In the genomic region with DNA sequence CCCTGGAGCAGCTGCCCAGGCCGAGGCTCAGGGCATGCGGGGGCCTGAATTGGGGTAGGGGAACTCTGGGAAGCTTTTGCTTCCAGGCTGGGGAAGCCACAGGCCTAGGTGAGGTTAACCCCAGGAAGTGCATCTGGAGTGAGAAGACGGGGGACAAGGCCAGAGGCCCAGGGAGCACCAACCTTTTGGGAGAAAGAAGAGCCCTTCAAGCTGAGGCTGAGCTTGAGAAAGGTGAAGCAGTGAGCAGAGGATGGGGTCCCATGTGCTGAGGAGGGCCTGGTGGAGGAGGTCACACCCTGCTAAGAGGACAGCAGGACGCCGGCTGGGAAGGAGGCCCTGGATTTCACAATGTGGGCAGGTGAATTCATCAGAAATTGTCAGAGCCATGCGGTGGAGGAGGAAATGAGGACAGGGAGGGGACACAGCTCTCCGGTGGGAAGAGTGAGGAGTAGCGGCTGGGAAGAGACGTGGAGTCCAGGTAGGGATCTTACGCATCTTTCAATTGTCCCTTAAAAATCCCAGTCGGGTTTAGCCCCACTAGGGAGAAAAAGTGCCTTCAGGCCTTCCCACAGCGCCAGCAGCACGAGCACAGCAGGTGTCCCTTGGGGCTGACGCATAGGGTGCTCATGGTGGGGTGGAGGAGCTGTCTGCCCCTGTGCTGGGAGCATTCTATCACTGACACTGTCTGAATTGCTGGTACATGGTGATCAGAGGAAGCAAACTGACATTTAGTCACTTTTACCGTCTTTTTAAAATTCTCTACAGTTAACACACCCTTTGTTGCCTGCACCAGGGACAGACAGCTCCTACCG, we compare ENCODE assay signal across 1 cellular context.
TF ChIP-seq lines count a peak whose summit lies in the region.

No MANE protein-coding gene starts in this region.

TF ChIP-seq in HEK293, 187 proteins besides CTCF, POLR2A, EP300 and RAD21:
- TF ChIP-seq, protein P1, sequence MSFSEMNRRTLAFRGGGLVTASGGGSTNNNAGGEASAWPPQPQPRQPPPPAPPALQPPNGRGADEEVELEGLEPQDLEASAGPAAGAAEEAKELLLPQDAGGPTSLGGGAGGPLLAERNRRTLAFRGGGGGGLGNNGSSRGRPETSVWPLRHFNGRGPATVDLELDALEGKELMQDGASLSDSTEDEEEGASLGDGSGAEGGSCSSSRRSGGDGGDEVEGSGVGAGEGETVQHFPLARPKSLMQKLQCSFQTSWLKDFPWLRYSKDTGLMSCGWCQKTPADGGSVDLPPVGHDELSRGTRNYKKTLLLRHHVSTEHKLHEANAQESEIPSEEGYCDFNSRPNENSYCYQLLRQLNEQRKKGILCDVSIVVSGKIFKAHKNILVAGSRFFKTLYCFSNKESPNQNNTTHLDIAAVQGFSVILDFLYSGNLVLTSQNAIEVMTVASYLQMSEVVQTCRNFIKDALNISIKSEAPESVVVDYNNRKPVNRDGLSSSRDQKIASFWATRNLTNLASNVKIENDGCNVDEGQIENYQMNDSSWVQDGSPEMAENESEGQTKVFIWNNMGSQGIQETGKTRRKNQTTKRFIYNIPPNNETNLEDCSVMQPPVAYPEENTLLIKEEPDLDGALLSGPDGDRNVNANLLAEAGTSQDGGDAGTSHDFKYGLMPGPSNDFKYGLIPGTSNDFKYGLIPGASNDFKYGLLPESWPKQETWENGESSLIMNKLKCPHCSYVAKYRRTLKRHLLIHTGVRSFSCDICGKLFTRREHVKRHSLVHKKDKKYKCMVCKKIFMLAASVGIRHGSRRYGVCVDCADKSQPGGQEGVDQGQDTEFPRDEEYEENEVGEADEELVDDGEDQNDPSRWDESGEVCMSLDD (tag by site-specific recombination; IDR thresholded peaks at IDR 0.05), result no peak
- TF ChIP-seq ZNF292 (tag by site-specific recombination; IDR thresholded peaks at IDR 0.05; ENCODE audit: borderline replicate concordance, low read depth), result no peak
- TF ChIP-seq, protein P2, sequence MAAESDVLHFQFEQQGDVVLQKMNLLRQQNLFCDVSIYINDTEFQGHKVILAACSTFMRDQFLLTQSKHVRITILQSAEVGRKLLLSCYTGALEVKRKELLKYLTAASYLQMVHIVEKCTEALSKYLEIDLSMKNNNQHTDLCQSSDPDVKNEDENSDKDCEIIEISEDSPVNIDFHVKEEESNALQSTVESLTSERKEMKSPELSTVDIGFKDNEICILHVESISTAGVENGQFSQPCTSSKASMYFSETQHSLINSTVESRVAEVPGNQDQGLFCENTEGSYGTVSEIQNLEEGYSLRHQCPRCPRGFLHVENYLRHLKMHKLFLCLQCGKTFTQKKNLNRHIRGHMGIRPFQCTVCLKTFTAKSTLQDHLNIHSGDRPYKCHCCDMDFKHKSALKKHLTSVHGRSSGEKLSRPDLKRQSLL (tag by site-specific recombination; IDR thresholded peaks at IDR 0.05), result no peak
- no peak for TF ChIP-seq BCL11A (tag by site-specific recombination; IDR thresholded peaks at IDR 0.05; ENCODE audit: low read depth)
- TF ChIP-seq ZBTB21 (tag by site-specific recombination; IDR thresholded peaks at IDR 0.05), result no peak
- no peak for TF ChIP-seq ZNF133 (tag by site-specific recombination; IDR thresholded peaks at IDR 0.05)
- TF ChIP-seq ZIC2 (tag by site-specific recombination; IDR thresholded peaks at IDR 0.05), result peak; percentile 92
- TF ChIP-seq ZNF121 (tag by site-specific recombination; IDR thresholded peaks at IDR 0.05), result no peak
